Comparison of ENCODE assay signal across 8 cellular contexts in genomic region chr17:3965123-3965800, GRCh38. TPM values are rescaled to one million over a fixed set of nuclear protein-coding genes. Genes with fewer than 3 reads are reported as not detected.
DNase-seq lines count a peak whose midpoint lies in the region; ATAC-seq and TF ChIP-seq lines count a peak whose summit lies in the region.

No MANE protein-coding gene starts in this region.

- no peak for TF ChIP-seq CTCF in activated CD8-positive, alpha-beta T cell treated with anti-CD3 and anti-CD28 coated beads for 36 hours (IDR thresholded peaks at IDR 0.05)
- TF ChIP-seq CTCF in epithelial cell of proximal tubule (conservative IDR thresholded peaks at IDR 0.05; ENCODE audit: low read depth, low read length), result no peak

- H3K36me3 Mint-ChIP-seq in activated CD8-positive, alpha-beta T cell treated with anti-CD3 and anti-CD28 coated beads for 36 hours (ENCODE audit: low read depth), result peaks cover 4% of the 10 kb centered on the region
- no peaks in the 10 kb centered on the region for H3K36me3 Mint-ChIP-seq in naive B cell
- H3K36me3 Mint-ChIP-seq in stimulated activated naive CD8-positive, alpha-beta T cell treated with anti-CD3 and anti-CD28 coated beads, Interleukin-15, Interleukin-2, amounts not matched to agents 100 ng/mL and 50 ng/mL, for 24 hours (ENCODE audit: low read depth), result no peaks in the 10 kb centered on the region

- no peaks in the 10 kb centered on the region for H3K27me3 Mint-ChIP-seq in activated CD8-positive, alpha-beta T cell treated with anti-CD3 and anti-CD28 coated beads for 36 hours
- no peaks in the 10 kb centered on the region for H3K27me3 Mint-ChIP-seq in naive B cell
- H3K27me3 Mint-ChIP-seq in stimulated activated naive CD8-positive, alpha-beta T cell treated with anti-CD3 and anti-CD28 coated beads, Interleukin-15, Interleukin-2, amounts not matched to agents 100 ng/mL and 50 ng/mL, for 24 hours, result no peaks in the 10 kb centered on the region

- DNase-seq in DMS114 treated with DMSO at 0.1 percent for 48 hours (lab: John Stamatoyannopoulos, UW; ENCODE audit: unreplicated experiment), result peak; percentile 22
- DNase-seq in NCI-H82 treated with DMSO at 0.1 percent for 48 hours (lab: John Stamatoyannopoulos, UW; ENCODE audit: unreplicated experiment), result peak; percentile 20
- peak; percentile 86 for DNase-seq in activated CD8-positive, alpha-beta T cell treated with anti-CD3 and anti-CD28 coated beads for 36 hours
- no peak for DNase-seq in epithelial cell of proximal tubule (ENCODE audit: low read depth)
- DNase-seq in naive B cell, result peak; percentile 78

- H3K4me3 ChIP-seq in epithelial cell of proximal tubule (ENCODE audit: low read depth, low read length), result peak overlapping the region; percentile 40

- POLR2A ChIA-PET in activated CD8-positive, alpha-beta T cell treated with anti-CD3 and anti-CD28 coated beads for 36 hours (lab: Charles Lee), result interaction anchor here (0.5 to 1.7 kb wide), 9 partner anchors 31 to 1302 kb away, joined by 3 to 6 read pairs (median 5); partner anchors contain the start of genes CAMKK1, NCBP3 and P2RX1

- ATAC-seq in HG02885 (IDR thresholded peaks at IDR 0.05; ENCODE audit: poor library complexity, unreplicated experiment), result peak; percentile 43
- ATAC-seq in activated CD8-positive, alpha-beta T cell treated with anti-CD3 and anti-CD28 coated beads for 36 hours, result peak; percentile 64
- peak; percentile 34 to 35 for ATAC-seq in naive B cell (ENCODE audit: low read depth in 2 of 2)
- ATAC-seq in GM21619 (IDR thresholded peaks at IDR 0.05; ENCODE audit: unreplicated experiment), result no peak

- CTCF ChIA-PET in activated CD8-positive, alpha-beta T cell treated with anti-CD3 and anti-CD28 coated beads for 36 hours (lab: Charles Lee), result interaction anchor here (0.6 to 3.9 kb wide), 10 partner anchors 15 to 228 kb away, joined by 3 to 27 read pairs (median 4); partner anchors contain the start of gene P2RX1

- intact Hi-C loops in activated CD8-positive, alpha-beta T cell treated with anti-CD3 and anti-CD28 coated beads for 36 hours (cut with micrococcal nuclease), result no loop called here

- peaks cover 37% of the 10 kb centered on the region for H3K4me1 Mint-ChIP-seq in activated CD8-positive, alpha-beta T cell treated with anti-CD3 and anti-CD28 coated beads for 36 hours (ENCODE audit: low read depth)
- H3K4me1 Mint-ChIP-seq in naive B cell, result peaks cover 54 to 76% (median 69%) of the 10 kb centered on the region in 3 donors
- H3K4me1 Mint-ChIP-seq in stimulated activated naive CD8-positive, alpha-beta T cell treated with anti-CD3 and anti-CD28 coated beads, Interleukin-15, Interleukin-2, amounts not matched to agents 100 ng/mL and 50 ng/mL, for 24 hours (ENCODE audit: low read depth), result peaks cover 57% of the 10 kb centered on the region

- H3K9me3 Mint-ChIP-seq in activated CD8-positive, alpha-beta T cell treated with anti-CD3 and anti-CD28 coated beads for 36 hours, result no peaks in the 10 kb centered on the region
- no peaks in the 10 kb centered on the region for H3K9me3 Mint-ChIP-seq in naive B cell
- no peaks in the 10 kb centered on the region for H3K9me3 Mint-ChIP-seq in stimulated activated naive CD8-positive, alpha-beta T cell treated with anti-CD3 and anti-CD28 coated beads, Interleukin-15, Interleukin-2, amounts not matched to agents 100 ng/mL and 50 ng/mL, for 24 hours

- peak overlapping the region; percentile 86 for H3K4me3 Mint-ChIP-seq in activated CD8-positive, alpha-beta T cell treated with anti-CD3 and anti-CD28 coated beads for 36 hours
- H3K4me3 Mint-ChIP-seq in naive B cell, result peak overlapping the region; percentile 89 to 95 (median 93)
- peak overlapping the region; percentile 88 for H3K4me3 Mint-ChIP-seq in stimulated activated naive CD8-positive, alpha-beta T cell treated with anti-CD3 and anti-CD28 coated beads, Interleukin-15, Interleukin-2, amounts not matched to agents 100 ng/mL and 50 ng/mL, for 24 hours

- peak overlapping the region; percentile 91 for H3K27ac Mint-ChIP-seq in activated CD8-positive, alpha-beta T cell treated with anti-CD3 and anti-CD28 coated beads for 36 hours
- peak overlapping the region; percentile 83 to 99 (median 98) for H3K27ac Mint-ChIP-seq in naive B cell
- H3K27ac Mint-ChIP-seq in stimulated activated naive CD8-positive, alpha-beta T cell treated with anti-CD3 and anti-CD28 coated beads, Interleukin-15, Interleukin-2, amounts not matched to agents 100 ng/mL and 50 ng/mL, for 24 hours, result peak overlapping the region; percentile 83

RNA-seq across cellular contexts. Expression of gene ATP2A3, which starts 1.0 kb away (rescaled TPM):
- total RNA-seq in activated CD8-positive, alpha-beta T cell treated with anti-CD3 and anti-CD28 coated beads for 36 hours, result 100 to 1,000 TPM; 113 to 117 TPM
- 0.36 and 2.4 TPM in 2 replicates for total RNA-seq in epithelial cell of proximal tubule
- polyA plus RNA-seq in naive B cell (ENCODE audit: low read depth in 6 of 6), result 100 to 1,000 TPM in 2 of 6 donors, 10 to 100 TPM in 4; 68.7 to 180 (median 94.2) TPM

RNA-seq across cellular contexts. Expression of gene P2RX1, which starts 49.0 kb away (rescaled TPM):
- 1 to 10 TPM in 1 of 2 experiments, under 1 TPM in 1; 0.43 to 1.7 TPM for total RNA-seq in activated CD8-positive, alpha-beta T cell treated with anti-CD3 and anti-CD28 coated beads for 36 hours
- not detected in 2 replicates for total RNA-seq in epithelial cell of proximal tubule
- polyA plus RNA-seq in naive B cell (ENCODE audit: low read depth in 6 of 6), result 10 to 100 TPM in 5 of 6 donors, 1 to 10 TPM in 1; 2.3 to 20.2 (median 15.1) TPM

Comparison
In these comparisons a context has a peak if more than half of its experiments do, and no peak if none do; other contexts are left out.
1. RNA of gene ATP2A3, which starts 1.0 kb away (total RNA-seq): 113 to 117 TPM in activated CD8-positive, alpha-beta T cell treated with anti-CD3 and anti-CD28 coated beads for 36 hours; 0.36 to 2.4 TPM in epithelial cell of proximal tubule; every median in the first group is over 10 times any median in the second.
2. Peak in every context shown above with its lines, with median percentiles within 50 percentile points of each other: H3K27ac Mint-ChIP-seq and H3K4me3 Mint-ChIP-seq.